Comparison of ENCODE assay signal across 26 cellular contexts in the genomic region with DNA sequence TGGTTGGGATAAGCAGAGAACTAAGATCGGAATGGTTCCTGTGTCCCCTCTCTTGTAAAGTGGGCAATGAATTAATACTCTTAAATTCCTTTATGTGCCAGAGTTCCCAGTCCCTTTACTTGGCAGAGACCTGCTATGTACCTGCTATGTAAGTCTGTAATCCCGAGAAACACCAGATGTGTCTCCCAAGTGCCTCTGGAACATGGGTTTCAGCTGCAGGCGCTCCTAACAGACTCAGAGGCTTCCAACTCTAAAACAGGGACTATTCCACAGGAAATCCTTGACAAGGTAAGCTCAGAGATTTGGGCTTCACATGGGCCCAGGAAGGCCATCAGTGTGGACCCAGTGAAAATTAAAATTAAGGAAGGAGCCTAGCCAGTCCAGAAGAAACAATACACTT.
A peak's percentile ranks its signal among the peaks of the same experiment; 100 is the strongest.
DNase-seq lines count a peak whose midpoint lies in the region; ATAC-seq, FAIRE-seq and TF ChIP-seq lines count a peak whose summit lies in the region.
"Had no signal": no experiment of that assay in that cellular context is flagged by ENCODE, and none has a peak within 500 bp of the region (broad histone marks: within the 10 kb centered on the region; RNA-seq: fewer than 3 reads in every experiment).

No MANE protein-coding gene starts in this region.

- no peak overlapping the region for H2AFZ ChIP-seq in HepG2 (ENCODE audit: low read length)
- H2AFZ ChIP-seq: PC-9 had no signal

- H3K27me3 ChIP-seq in liver (ENCODE audit: control insufficient read depth in 4 of 4, insufficient read depth in 4 of 4, low read length in 3 of 4) (no peaks in the 10 kb centered on the region), HepG2 (ENCODE audit: control insufficient read depth in 1 of 2, insufficient read depth in 2 of 2, low read length in 2 of 2) (peaks cover 1 to 8% of the 10 kb centered on the region in 2 experiments; a peak in 2 of 5 replicates), testis (no peaks in the 10 kb centered on the region)
- H3K27me3 ChIP-seq: SJCRH30, tibial artery had no signal

- no peak overlapping the region for H3K4me2 ChIP-seq in HepG2 (ENCODE audit: low read depth, low read length)
- H3K4me2 ChIP-seq: PC-9 had no signal

- no peaks in the 10 kb centered on the region for H3K9me3 ChIP-seq in liver (ENCODE audit: control insufficient read depth in 4 of 4, low read length in 3 of 4)
- H3K9me3 ChIP-seq in HepG2 (ENCODE audit: low read length) = no peaks in the 10 kb centered on the region
- H3K9me3 ChIP-seq in testis = no peaks in the 10 kb centered on the region
- no peaks in the 10 kb centered on the region for H3K9me3 ChIP-seq in T-helper 17 cell (ENCODE audit: control insufficient read depth, low read length, poor library complexity, severe bottlenecking)
- H3K9me3 ChIP-seq: psoas muscle, SJCRH30, tibial artery had no signal

- no TSS peak for BruUV-seq in HepG2 (replicated peaks; lab: Mats Ljungman, UMichigan)

- TF ChIP-seq POLR2A in HepG2 (IDR thresholded peaks at IDR 0.05; ENCODE audit: insufficient read depth in 1 of 2, low read depth in 2 of 2, low read length in 2 of 2) (no peak), testis (IDR thresholded peaks at IDR 0.05) (no peak)

- H3K4me1 ChIP-seq in liver (ENCODE audit: control insufficient read depth in 4 of 4, insufficient read depth in 4 of 4, low read length in 3 of 4) (no peaks in the 10 kb centered on the region), HepG2 (ENCODE audit: insufficient read depth, low read length) (no peaks in the 10 kb centered on the region), testis (no peaks in the 10 kb centered on the region)
- H3K4me1 ChIP-seq: SJCRH30 had no signal

- H3K4me3 Mint-ChIP-seq in T-helper 17 cell = no peak overlapping the region
- H3K4me3 Mint-ChIP-seq: activated B cell treated with CpG ODN at 0.5 μM for 24 hours; activated CD8-positive, alpha-beta T cell treated with anti-CD3 and anti-CD28 coated beads for 36 hours; CD4-positive, CD25-positive, alpha-beta regulatory T cell had no signal

- TF ChIP-seq CTCF in liver (IDR thresholded peaks at IDR 0.05; ENCODE audit: low read depth, low read length, missing input control) = no peak
- no peak for TF ChIP-seq CTCF in HepG2 (CRISPR knock-in tag; IDR thresholded peaks at IDR 0.05)
- no peak for TF ChIP-seq CTCF in testis (IDR thresholded peaks at IDR 0.05)

- H3K27ac ChIP-seq in liver (ENCODE audit: low read depth in 1 of 2, low read length in 2 of 2) (no peak overlapping the region), HepG2 (ENCODE audit: extremely low read length, insufficient read depth, low read length) (no peak overlapping the region), testis (no peak overlapping the region)
- H3K27ac ChIP-seq: PC-9, psoas muscle, SJCRH30, tibial artery had no signal

- intact Hi-C loops in HepG2 (cut with micrococcal nuclease; ENCODE audit: unreplicated experiment) (no loop called here), left cardiac atrium (cut with DNase I) (no loop called here), testis (cut with DNase I; ENCODE audit: low total_unique reads) (no loop called here)

- peak; percentile 16 to 19 for TF ChIP-seq RAD21 in liver (IDR thresholded peaks at IDR 0.05)
- TF ChIP-seq RAD21 in HepG2 (CRISPR knock-in tag; IDR thresholded peaks at IDR 0.05) = no peak

- WGBS in liver = 72% methylated on average over 3 of the region's 3 CpGs
- 0% methylated on average over 3 of the region's 3 CpGs for WGBS in HepG2 (ENCODE audit: low lambda C conversion rate)
- WGBS in testis, 2 donors = 60 to 70% methylated on average over 3 of the region's 3 CpGs

- no peaks in the 10 kb centered on the region for H3K27me3 Mint-ChIP-seq in T-helper 17 cell
- H3K27me3 Mint-ChIP-seq: activated B cell treated with CpG ODN at 0.5 μM for 24 hours; activated CD8-positive, alpha-beta T cell treated with anti-CD3 and anti-CD28 coated beads for 36 hours; CD4-positive, CD25-positive, alpha-beta regulatory T cell had no signal

- CTCF ChIA-PET in HepG2 (lab: Yijun Ruan, JAX; ENCODE audit: low intra/inter-chr PET ratio, low total read pairs) = no interaction called here

- ATAC-seq in HepG2 (no peak), left cardiac atrium (peak; percentile 31 to 60), T-helper 17 cell (no peak), GM18517 (IDR thresholded peaks at IDR 0.05; ENCODE audit: unreplicated experiment) (no peak)
- ATAC-seq: activated CD8-positive, alpha-beta T cell treated with anti-CD3 and anti-CD28 coated beads for 36 hours; psoas muscle had no signal

- no peak for DNase-seq in HepG2 (ENCODE audit: low spot score)
- peak; percentile 20 for DNase-seq in SK-MEL-5 (ENCODE audit: low read depth, low spot score)
- no peak for DNase-seq in left cardiac atrium
- peak; percentile 17 for DNase-seq in testis
- no peak for DNase-seq in T-helper 17 cell
- DNase-seq in NCI-H2171 (lab: John Stamatoyannopoulos, UW) = no peak
- DNase-seq: activated B cell treated with CpG ODN at 0.5 μM for 24 hours; activated CD8-positive, alpha-beta T cell treated with anti-CD3 and anti-CD28 coated beads for 36 hours; activated naive CD4-positive, alpha-beta T cell; activated T-cell treated with anti-CD3 and anti-CD28 coated beads, Interleukin-2, amount 50 U/mL, for 1 hour; amniotic stem cell; CD4-positive, CD25-positive, alpha-beta regulatory T cell; DMS79; NCI-H1417; NCI-H2107; PC-9; psoas muscle; SJCRH30; small intestine; stimulated activated naive CD4-positive, alpha-beta T cell treated with Interleukin-2 at 50 U/mL for 16 hours; tibial artery had no signal

- no peaks in the 10 kb centered on the region for H3K79me2 ChIP-seq in HepG2 (ENCODE audit: insufficient read depth, low read length)

- FAIRE-seq in HepG2 (lab: Jason Lieb, UNC) = no peak
- FAIRE-seq: GM12892, GM19239, H54, small intestine had no signal

- no peaks in the 10 kb centered on the region for H4K20me1 ChIP-seq in HepG2 (ENCODE audit: insufficient read depth, low read length)

- H3K36me3 ChIP-seq in liver (ENCODE audit: control insufficient read depth in 4 of 4, insufficient read depth in 3 of 4, low read depth in 1 of 4, low read length in 3 of 4) (no peaks in the 10 kb centered on the region), HepG2 (replicated peaks in 1 of 2; ENCODE audit: control insufficient read depth in 1 of 2, insufficient read depth in 2 of 2, low read length in 2 of 2) (no peaks in the 10 kb centered on the region), testis (ENCODE audit: low read depth, missing control alignments) (no peaks in the 10 kb centered on the region)
- H3K36me3 ChIP-seq: SJCRH30, tibial artery had no signal

- POLR2A ChIA-PET in HepG2 (lab: Yijun Ruan, JAX) = no interaction called here

- H3K4me3 ChIP-seq in liver (ENCODE audit: low read depth in 1 of 3, low read length in 3 of 3) (no peak overlapping the region), HepG2 (replicated peaks in 1 of 3; ENCODE audit: insufficient read depth in 1 of 3, low read depth in 2 of 3, low read length in 3 of 3) (no peak overlapping the region), testis (no peak overlapping the region)
- H3K4me3 ChIP-seq: PC-9, psoas muscle, SJCRH30, tibial artery had no signal

- TF ChIP-seq EP300 in HepG2 (IDR thresholded peaks at IDR 0.05; ENCODE audit: low read depth in 2 of 2, low read length in 2 of 2) (no peak), HepG2 (CRISPR knock-in tag; IDR thresholded peaks at IDR 0.05; ENCODE audit: borderline replicate concordance) (no peak)

- no peak overlapping the region for H3K9ac ChIP-seq in liver (ENCODE audit: low read depth in 1 of 2, low read length in 2 of 2)
- H3K9ac ChIP-seq in HepG2 (ENCODE audit: insufficient read depth, low read depth, low read length) = no peak overlapping the region

- in situ Hi-C loops in HepG2 (cut with HindIII; ENCODE audit: extremely low pct_ligation_motif_present, low pct_unique_long_range_greater_than_20kb) (no loop called here), SK-MEL-5 (cut with HindIII; ENCODE audit: low pct_unique_long_range_greater_than_20kb, low sequenced_read_pairs) (no loop called here)

- peaks cover 4% of the 10 kb centered on the region for H3K36me3 Mint-ChIP-seq in T-helper 17 cell (ENCODE audit: low read depth)
- H3K36me3 Mint-ChIP-seq: CD4-positive, CD25-positive, alpha-beta regulatory T cell had no signal

- H3K4me1 Mint-ChIP-seq in T-helper 17 cell = peaks cover 4% of the 10 kb centered on the region

- H3K27ac Mint-ChIP-seq in T-helper 17 cell = no peak overlapping the region
- H3K27ac Mint-ChIP-seq: activated B cell treated with CpG ODN at 0.5 μM for 24 hours; activated CD8-positive, alpha-beta T cell treated with anti-CD3 and anti-CD28 coated beads for 36 hours had no signal

TF ChIP-seq in liver, 16 proteins besides CTCF, POLR2A, EP300 and RAD21 (continues in another document):
- TF ChIP-seq HNF4G (IDR thresholded peaks at IDR 0.05) (no peak), RXRA (IDR thresholded peaks at IDR 0.05) (no peak), EGR1 (IDR thresholded peaks at IDR 0.05; ENCODE audit: low read depth in 2 of 2) (no peak)

TF ChIP-seq in HepG2, 621 proteins besides CTCF, POLR2A, EP300 and RAD21 (continues in another document):
- no peak for TF ChIP-seq IKZF4 (CRISPR knock-in tag; IDR thresholded peaks at IDR 0.05; ENCODE audit: borderline replicate concordance, low read depth, not compliant biosample characterization)
- no peak for TF ChIP-seq PAX8 (CRISPR knock-in tag; IDR thresholded peaks at IDR 0.05; ENCODE audit: borderline replicate concordance)

Comparison
In these comparisons a context has a peak if more than half of its experiments do, and no peak if none do; other contexts are left out.
1. ATAC-seq: peak in left cardiac atrium (2 of 2); none in HepG2 (single experiment), T-helper 17 cell (single experiment) and GM18517 (single experiment).
2. DNase-seq: peak in SK-MEL-5 (single experiment) and testis (single experiment); none in HepG2 (single experiment), left cardiac atrium (single experiment), T-helper 17 cell (0 of 3) and NCI-H2171 (single experiment).